In the genomic region with DNA sequence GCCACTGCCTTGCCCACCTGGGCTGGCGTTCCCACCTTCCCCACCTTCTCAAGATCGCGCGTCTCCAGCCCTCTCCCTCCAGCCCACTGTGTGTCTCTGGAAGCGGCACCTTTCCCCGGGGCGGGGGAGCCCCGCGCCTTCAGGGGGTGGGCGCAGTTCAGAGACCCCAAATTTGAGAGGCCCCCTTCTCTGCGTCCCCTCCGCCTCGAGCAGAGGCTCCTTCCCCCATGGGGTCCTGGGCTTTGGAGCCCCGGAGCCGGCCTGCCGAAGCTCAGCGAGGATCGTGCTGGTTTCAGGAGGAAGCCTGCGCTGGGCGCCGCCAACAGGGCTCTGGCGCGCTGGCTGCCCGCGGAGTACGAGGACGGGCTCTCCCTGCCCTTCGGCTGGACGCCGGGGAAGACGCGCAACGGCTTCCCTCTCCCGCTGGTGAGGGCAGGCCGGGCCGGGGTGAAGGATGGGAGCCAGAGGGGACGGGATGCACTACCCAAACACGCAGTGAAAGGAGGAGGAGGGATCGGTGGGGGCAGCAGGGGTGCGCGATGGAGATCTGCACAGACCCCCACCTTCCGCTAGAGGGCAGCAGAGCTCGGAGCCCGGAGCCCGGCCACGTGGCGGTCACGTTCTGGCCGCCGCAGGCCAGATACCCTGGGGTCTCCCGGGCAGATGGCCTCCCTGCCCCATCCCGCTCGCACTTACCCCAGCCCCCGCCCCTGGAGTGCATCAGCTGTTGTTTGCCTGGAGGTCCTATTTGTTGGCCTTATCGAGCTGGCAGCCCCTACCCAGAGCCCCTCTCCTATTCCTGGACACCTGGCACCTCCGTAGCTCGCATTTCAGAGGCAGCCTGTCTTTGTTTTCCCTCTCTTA, we compare ENCODE assay signal across 1 cellular context.
TF ChIP-seq lines count a peak whose summit lies in the region.

No MANE protein-coding gene starts in this region.

TF ChIP-seq in HepG2, 621 proteins besides CTCF, POLR2A, EP300 and RAD21 (continued from another document and continues in another):
- TF ChIP-seq GTF3A (CRISPR knock-in tag; conservative IDR thresholded peaks at IDR 0.05) (no peak), HDAC1 (CRISPR knock-in tag; IDR thresholded peaks at IDR 0.05) (no peak), HMG20A (CRISPR knock-in tag; IDR thresholded peaks at IDR 0.05; ENCODE audit: borderline replicate concordance) (no peak), ZNF652 (CRISPR knock-in tag; IDR thresholded peaks at IDR 0.05; ENCODE audit: borderline replicate concordance, low read depth) (no peak), NFATC3 (CRISPR knock-in tag; IDR thresholded peaks at IDR 0.05) (0 out of 2 replicates have a peak, but pooled peaks have one; percentile 32), KLF13 (CRISPR knock-in tag; IDR thresholded peaks at IDR 0.05) (peak; percentile 83; the same call in 1 of the 2 replicates), SP5 (CRISPR knock-in tag; IDR thresholded peaks at IDR 0.05; ENCODE audit: borderline replicate concordance, low read depth) (no peak), HNRNPK (IDR thresholded peaks at IDR 0.05; ENCODE audit: low read depth, low read length, poor library complexity, severe bottlenecking) (no peak), ARHGAP35 (CRISPR knock-in tag; IDR thresholded peaks at IDR 0.05; ENCODE audit: borderline replicate concordance) (no peak), ISX (CRISPR knock-in tag; conservative IDR thresholded peaks at IDR 0.05) (no peak), U2AF2 (IDR thresholded peaks at IDR 0.05; ENCODE audit: low read depth, low read length) (no peak), FIP1L1 (IDR thresholded peaks at IDR 0.05; ENCODE audit: borderline replicate concordance, insufficient read depth, low read depth, low read length) (no peak), EEA1 (CRISPR knock-in tag; IDR thresholded peaks at IDR 0.05; ENCODE audit: borderline replicate concordance) (peak; percentile 93), RBM39 (IDR thresholded peaks at IDR 0.05; ENCODE audit: low read depth, low read length, poor library complexity, severe bottlenecking) (peak; percentile 18), ZNF44 (CRISPR knock-in tag; IDR thresholded peaks at IDR 0.05) (0 out of 2 replicates have a peak, but pooled peaks have one; percentile 72), ZSCAN30 (CRISPR knock-in tag; IDR thresholded peaks at IDR 0.05) (no peak), NR3C1 (CRISPR knock-in tag; IDR thresholded peaks at IDR 0.05) (no peak), TMF1 (CRISPR knock-in tag; IDR thresholded peaks at IDR 0.05; ENCODE audit: low read depth) (peak; percentile 94), ZNF530 (CRISPR knock-in tag; IDR thresholded peaks at IDR 0.05; ENCODE audit: low read depth) (0 out of 2 replicates have a peak, but pooled peaks have one; percentile 75), ZNF546 (CRISPR knock-in tag; conservative IDR thresholded peaks at IDR 0.05) (0 out of 2 replicates have a peak, but pooled peaks have one; percentile 48), ZNF570 (CRISPR knock-in tag; IDR thresholded peaks at IDR 0.05; ENCODE audit: borderline replicate concordance) (0 out of 2 replicates have a peak, but pooled peaks have one; percentile 66), WIZ (CRISPR knock-in tag; IDR thresholded peaks at IDR 0.05) (no peak; the same call in 1 of the 2 replicates), SIX4 (CRISPR knock-in tag; IDR thresholded peaks at IDR 0.05) (no peak), PHF21A (CRISPR knock-in tag; IDR thresholded peaks at IDR 0.05) (no peak), NR2C2 (CRISPR knock-in tag; IDR thresholded peaks at IDR 0.05; ENCODE audit: borderline replicate concordance) (no peak), BRD4 (CRISPR knock-in tag; IDR thresholded peaks at IDR 0.05) (no peak; the same call in 1 of the 2 replicates), KLF16 (CRISPR knock-in tag; IDR thresholded peaks at IDR 0.05) (peak in 1 of 2 experiments; percentile 54; a peak in 1 of 4 replicates), DNMT3B (CRISPR knock-in tag; conservative IDR thresholded peaks at IDR 0.05) (no peak; the same call in 1 of the 2 replicates), ZNF569 (CRISPR knock-in tag; IDR thresholded peaks at IDR 0.05; ENCODE audit: borderline replicate concordance) (no peak), ZNF672 (CRISPR knock-in tag; IDR thresholded peaks at IDR 0.05) (no peak), ARNTL (CRISPR knock-in tag; IDR thresholded peaks at IDR 0.05) (peak; percentile 61; the same call in 1 of the 2 replicates), HOXA5 (CRISPR knock-in tag; IDR thresholded peaks at IDR 0.05) (0 out of 2 replicates have a peak, but pooled peaks have one; percentile 72), SALL2 (CRISPR knock-in tag; IDR thresholded peaks at IDR 0.05) (peak; percentile 95), ZNF230 (CRISPR knock-in tag; IDR thresholded peaks at IDR 0.05) (0 out of 2 replicates have a peak, but pooled peaks have one; percentile 18), ZNF737 (CRISPR knock-in tag; IDR thresholded peaks at IDR 0.05; ENCODE audit: borderline replicate concordance) (peak; percentile 94; the same call in 1 of the 2 replicates), ZMYM3 (CRISPR knock-in tag; IDR thresholded peaks at IDR 0.05) (0 out of 2 replicates have a peak, but pooled peaks have one; percentile 38), TBP (CRISPR knock-in tag; IDR thresholded peaks at IDR 0.05) (no peak), HDAC6 (IDR thresholded peaks at IDR 0.05; ENCODE audit: low read depth, low read length) (no peak), TAF15 (IDR thresholded peaks at IDR 0.05; ENCODE audit: low read depth, low read length, poor library complexity, severe bottlenecking) (no peak), ZNF383 (CRISPR knock-in tag; IDR thresholded peaks at IDR 0.05; ENCODE audit: borderline replicate concordance) (no peak), FOXA1 (IDR thresholded peaks at IDR 0.05) (no peak), FOXA1 (CRISPR knock-in tag; IDR thresholded peaks at IDR 0.05) (no peak), CCDC6 (CRISPR knock-in tag; IDR thresholded peaks at IDR 0.05) (peak; percentile 94), ARNT (IDR thresholded peaks at IDR 0.05) (no peak), ZNF605 (CRISPR knock-in tag; IDR thresholded peaks at IDR 0.05) (peak; percentile 65; the same call in 1 of the 2 replicates)
- TF ChIP-seq, protein P1, sequence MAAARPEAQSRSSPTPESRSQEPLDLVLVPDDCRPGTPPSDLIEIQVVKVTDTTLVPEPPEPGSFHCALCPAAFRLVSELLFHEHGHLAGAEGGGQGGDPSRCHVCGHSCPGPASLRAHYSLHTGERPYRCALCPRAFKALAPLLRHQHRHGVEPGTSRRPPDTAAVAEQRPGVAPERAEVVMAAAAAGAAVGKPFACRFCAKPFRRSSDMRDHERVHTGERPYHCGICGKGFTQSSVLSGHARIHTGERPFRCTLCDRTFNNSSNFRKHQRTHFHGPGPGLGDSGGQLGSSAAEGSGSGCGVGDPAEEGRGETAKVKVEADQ (CRISPR knock-in tag; IDR thresholded peaks at IDR 0.05; ENCODE audit: borderline replicate concordance) = peak; percentile 82; the same call in 1 of the 2 replicates
- TF ChIP-seq, protein P2, sequence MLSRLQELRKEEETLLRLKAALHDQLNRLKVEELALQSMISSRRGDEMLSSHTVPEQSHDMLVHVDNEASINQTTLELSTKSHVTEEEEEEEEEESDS (CRISPR knock-in tag; IDR thresholded peaks at IDR 0.05; ENCODE audit: borderline replicate concordance) = no peak
- TF ChIP-seq, protein P3, sequence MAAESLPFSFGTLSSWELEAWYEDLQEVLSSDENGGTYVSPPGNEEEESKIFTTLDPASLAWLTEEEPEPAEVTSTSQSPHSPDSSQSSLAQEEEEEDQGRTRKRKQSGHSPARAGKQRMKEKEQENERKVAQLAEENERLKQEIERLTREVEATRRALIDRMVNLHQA (CRISPR knock-in tag; IDR thresholded peaks at IDR 0.05) = no peak
- TF ChIP-seq, protein P4, sequence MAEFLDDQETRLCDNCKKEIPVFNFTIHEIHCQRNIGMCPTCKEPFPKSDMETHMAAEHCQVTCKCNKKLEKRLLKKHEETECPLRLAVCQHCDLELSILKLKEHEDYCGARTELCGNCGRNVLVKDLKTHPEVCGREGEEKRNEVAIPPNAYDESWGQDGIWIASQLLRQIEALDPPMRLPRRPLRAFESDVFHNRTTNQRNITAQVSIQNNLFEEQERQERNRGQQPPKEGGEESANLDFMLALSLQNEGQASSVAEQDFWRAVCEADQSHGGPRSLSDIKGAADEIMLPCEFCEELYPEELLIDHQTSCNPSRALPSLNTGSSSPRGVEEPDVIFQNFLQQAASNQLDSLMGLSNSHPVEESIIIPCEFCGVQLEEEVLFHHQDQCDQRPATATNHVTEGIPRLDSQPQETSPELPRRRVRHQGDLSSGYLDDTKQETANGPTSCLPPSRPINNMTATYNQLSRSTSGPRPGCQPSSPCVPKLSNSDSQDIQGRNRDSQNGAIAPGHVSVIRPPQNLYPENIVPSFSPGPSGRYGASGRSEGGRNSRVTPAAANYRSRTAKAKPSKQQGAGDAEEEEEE (CRISPR knock-in tag; IDR thresholded peaks at IDR 0.05; ENCODE audit: borderline replicate concordance) = no peak
- TF ChIP-seq, protein P5, sequence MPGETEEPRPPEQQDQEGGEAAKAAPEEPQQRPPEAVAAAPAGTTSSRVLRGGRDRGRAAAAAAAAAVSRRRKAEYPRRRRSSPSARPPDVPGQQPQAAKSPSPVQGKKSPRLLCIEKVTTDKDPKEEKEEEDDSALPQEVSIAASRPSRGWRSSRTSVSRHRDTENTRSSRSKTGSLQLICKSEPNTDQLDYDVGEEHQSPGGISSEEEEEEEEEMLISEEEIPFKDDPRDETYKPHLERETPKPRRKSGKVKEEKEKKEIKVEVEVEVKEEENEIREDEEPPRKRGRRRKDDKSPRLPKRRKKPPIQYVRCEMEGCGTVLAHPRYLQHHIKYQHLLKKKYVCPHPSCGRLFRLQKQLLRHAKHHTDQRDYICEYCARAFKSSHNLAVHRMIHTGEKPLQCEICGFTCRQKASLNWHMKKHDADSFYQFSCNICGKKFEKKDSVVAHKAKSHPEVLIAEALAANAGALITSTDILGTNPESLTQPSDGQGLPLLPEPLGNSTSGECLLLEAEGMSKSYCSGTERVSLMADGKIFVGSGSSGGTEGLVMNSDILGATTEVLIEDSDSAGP (CRISPR knock-in tag; IDR thresholded peaks at IDR 0.05; ENCODE audit: borderline replicate concordance) = no peak; the same call in none of the 2 replicates
- TF ChIP-seq, protein P6, sequence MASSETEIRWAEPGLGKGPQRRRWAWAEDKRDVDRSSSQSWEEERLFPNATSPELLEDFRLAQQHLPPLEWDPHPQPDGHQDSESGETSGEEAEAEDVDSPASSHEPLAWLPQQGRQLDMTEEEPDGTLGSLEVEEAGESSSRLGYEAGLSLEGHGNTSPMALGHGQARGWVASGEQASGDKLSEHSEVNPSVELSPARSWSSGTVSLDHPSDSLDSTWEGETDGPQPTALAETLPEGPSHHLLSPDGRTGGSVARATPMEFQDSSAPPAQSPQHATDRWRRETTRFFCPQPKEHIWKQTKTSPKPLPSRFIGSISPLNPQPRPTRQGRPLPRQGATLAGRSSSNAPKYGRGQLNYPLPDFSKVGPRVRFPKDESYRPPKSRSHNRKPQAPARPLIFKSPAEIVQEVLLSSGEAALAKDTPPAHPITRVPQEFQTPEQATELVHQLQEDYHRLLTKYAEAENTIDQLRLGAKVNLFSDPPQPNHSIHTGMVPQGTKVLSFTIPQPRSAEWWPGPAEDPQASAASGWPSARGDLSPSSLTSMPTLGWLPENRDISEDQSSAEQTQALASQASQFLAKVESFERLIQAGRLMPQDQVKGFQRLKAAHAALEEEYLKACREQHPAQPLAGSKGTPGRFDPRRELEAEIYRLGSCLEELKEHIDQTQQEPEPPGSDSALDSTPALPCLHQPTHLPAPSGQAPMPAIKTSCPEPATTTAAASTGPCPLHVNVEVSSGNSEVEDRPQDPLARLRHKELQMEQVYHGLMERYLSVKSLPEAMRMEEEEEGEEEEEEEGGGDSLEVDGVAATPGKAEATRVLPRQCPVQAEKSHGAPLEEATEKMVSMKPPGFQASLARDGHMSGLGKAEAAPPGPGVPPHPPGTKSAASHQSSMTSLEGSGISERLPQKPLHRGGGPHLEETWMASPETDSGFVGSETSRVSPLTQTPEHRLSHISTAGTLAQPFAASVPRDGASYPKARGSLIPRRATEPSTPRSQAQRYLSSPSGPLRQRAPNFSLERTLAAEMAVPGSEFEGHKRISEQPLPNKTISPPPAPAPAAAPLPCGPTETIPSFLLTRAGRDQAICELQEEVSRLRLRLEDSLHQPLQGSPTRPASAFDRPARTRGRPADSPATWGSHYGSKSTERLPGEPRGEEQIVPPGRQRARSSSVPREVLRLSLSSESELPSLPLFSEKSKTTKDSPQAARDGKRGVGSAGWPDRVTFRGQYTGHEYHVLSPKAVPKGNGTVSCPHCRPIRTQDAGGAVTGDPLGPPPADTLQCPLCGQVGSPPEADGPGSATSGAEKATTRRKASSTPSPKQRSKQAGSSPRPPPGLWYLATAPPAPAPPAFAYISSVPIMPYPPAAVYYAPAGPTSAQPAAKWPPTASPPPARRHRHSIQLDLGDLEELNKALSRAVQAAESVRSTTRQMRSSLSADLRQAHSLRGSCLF (CRISPR knock-in tag; IDR thresholded peaks at IDR 0.05; ENCODE audit: borderline replicate concordance) = no peak
- TF ChIP-seq, protein P7, sequence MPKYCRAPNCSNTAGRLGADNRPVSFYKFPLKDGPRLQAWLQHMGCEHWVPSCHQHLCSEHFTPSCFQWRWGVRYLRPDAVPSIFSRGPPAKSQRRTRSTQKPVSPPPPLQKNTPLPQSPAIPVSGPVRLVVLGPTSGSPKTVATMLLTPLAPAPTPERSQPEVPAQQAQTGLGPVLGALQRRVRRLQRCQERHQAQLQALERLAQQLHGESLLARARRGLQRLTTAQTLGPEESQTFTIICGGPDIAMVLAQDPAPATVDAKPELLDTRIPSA (CRISPR knock-in tag; IDR thresholded peaks at IDR 0.05; ENCODE audit: borderline replicate concordance) = peak; percentile 33; the same call in 1 of the 2 replicates
- TF ChIP-seq, protein P8, sequence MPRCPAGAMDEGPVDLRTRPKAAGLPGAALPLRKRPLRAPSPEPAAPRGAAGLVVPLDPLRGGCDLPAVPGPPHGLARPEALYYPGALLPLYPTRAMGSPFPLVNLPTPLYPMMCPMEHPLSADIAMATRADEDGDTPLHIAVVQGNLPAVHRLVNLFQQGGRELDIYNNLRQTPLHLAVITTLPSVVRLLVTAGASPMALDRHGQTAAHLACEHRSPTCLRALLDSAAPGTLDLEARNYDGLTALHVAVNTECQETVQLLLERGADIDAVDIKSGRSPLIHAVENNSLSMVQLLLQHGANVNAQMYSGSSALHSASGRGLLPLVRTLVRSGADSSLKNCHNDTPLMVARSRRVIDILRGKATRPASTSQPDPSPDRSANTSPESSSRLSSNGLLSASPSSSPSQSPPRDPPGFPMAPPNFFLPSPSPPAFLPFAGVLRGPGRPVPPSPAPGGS (CRISPR knock-in tag; IDR thresholded peaks at IDR 0.05) = 0 out of 2 replicates have a peak, but pooled peaks have one; percentile 70
- TF ChIP-seq, protein P9, sequence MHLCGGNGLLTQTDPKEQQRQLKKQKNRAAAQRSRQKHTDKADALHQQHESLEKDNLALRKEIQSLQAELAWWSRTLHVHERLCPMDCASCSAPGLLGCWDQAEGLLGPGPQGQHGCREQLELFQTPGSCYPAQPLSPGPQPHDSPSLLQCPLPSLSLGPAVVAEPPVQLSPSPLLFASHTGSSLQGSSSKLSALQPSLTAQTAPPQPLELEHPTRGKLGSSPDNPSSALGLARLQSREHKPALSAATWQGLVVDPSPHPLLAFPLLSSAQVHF (CRISPR knock-in tag; IDR thresholded peaks at IDR 0.05) = peak; percentile 91
